9 cellular contexts compared by ENCODE assay signal in the genomic region with DNA sequence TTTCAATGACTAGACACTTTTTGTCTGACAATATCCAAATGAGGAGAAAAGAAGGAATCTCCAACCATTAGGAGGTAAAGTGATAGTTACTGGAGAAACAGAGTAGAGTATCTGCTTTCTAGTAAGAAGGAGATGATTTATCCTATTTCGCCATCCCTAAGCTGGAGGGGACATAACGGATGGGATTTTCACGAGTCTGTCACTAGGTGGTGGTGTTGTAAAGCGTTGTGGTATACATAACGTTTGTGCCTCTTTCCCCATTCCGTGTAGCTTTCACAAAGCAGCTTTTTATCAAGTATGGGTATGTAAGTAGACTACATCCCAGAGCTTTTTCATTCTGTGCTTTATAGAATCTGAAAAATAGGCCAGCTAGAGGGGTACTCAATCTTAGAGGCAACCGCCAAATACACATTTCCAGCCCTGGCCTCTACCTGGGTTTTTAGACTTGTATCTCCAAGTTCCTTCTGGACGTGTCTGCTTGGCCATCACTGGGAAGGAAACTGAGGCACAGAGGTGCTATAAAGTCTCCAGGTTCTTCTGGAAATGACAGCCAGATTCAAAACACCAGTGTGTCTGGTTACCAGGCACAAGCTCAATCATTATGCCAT.
DNase-seq lines count a peak whose midpoint lies in the region; ATAC-seq lines count a peak whose summit lies in the region.
"Had no signal": no experiment of that assay in that cellular context is flagged by ENCODE, and none has a peak within 500 bp of the region (broad histone marks: within the 10 kb centered on the region; RNA-seq: fewer than 3 reads in every experiment).

No MANE protein-coding gene starts in this region.

- DNase-seq in COLO829 (ENCODE audit: low spot score) (peak; percentile 92), NCI-H1417 treated with DMSO at 0.1 percent for 48 hours (lab: John Stamatoyannopoulos, UW) (peak; percentile 74), SK-N-MC (ENCODE audit: low read depth, low spot score) (peak; percentile 82), brain pericyte (ENCODE audit: low read depth, low spot score) (peak; percentile 53), iPS-NIHi11 (ENCODE audit: low spot score) (peak; percentile 82)
- DNase-seq in stimulated activated CD4-positive, alpha-beta T cell treated with anti-CD3 and anti-CD28 coated beads, Interleukin-1b, Interleukin-23, amount 100 ng/mL, for 48 hours: peak; percentile 25
- DNase-seq in NK-92 treated with Interleukin-12 subunit alpha and Interleukin-12 subunit beta, amount 100 ng/mL, for 24 hours (lab: John Stamatoyannopoulos, UW): no peak

- no peak overlapping the region for H3K9ac ChIP-seq in SK-N-MC (ENCODE audit: insufficient read length)

- H3K9me3 ChIP-seq in SK-N-MC (ENCODE audit: low read depth, low read length): no peaks in the 10 kb centered on the region
- H3K9me3 ChIP-seq: SJSA1 had no signal

- no peaks in the 10 kb centered on the region for H3K36me3 ChIP-seq in SK-N-MC (ENCODE audit: insufficient read depth, low read length)
- H3K36me3 ChIP-seq: SJSA1 had no signal

- no peak overlapping the region for H3K4me3 ChIP-seq in SK-N-MC
- H3K4me3 ChIP-seq: SJSA1 had no signal

- H3K27ac ChIP-seq in SK-N-MC: no peak overlapping the region
- H3K27ac ChIP-seq: SJSA1 had no signal

- ATAC-seq in GM21526 (IDR thresholded peaks at IDR 0.05; ENCODE audit: low FRiP score, unreplicated experiment): peak; percentile 66
